In genomic region chr7:66319373-66319979, GRCh38 we compare ENCODE assay signal across 20 cellular contexts.
DNase-seq lines count a peak whose midpoint lies in the region; ATAC-seq, FAIRE-seq and TF ChIP-seq lines count a peak whose summit lies in the region.
"Had no signal": no experiment of that assay in that cellular context is flagged by ENCODE, and none has a peak within 500 bp of the region (broad histone marks: within the 10 kb centered on the region; RNA-seq: fewer than 3 reads in every experiment).

No MANE protein-coding gene starts in this region.

- no peak overlapping the region for H3K4me2 ChIP-seq in SK-N-SH
- H3K4me2 ChIP-seq in mesendoderm (ENCODE audit: low read length) = no peak overlapping the region
- H3K4me2 ChIP-seq: BLaER1 had no signal

- peak overlapping the region in 1 of 2 experiments; percentile 60; a peak in 1 of 4 replicates for H3K27ac ChIP-seq in SK-N-SH (ENCODE audit: low read depth in 2 of 2, low read length in 1 of 2)
- H3K27ac ChIP-seq in A673 (ENCODE audit: low read depth, low read length, poor library complexity, severe bottlenecking) = no peak overlapping the region
- no peak overlapping the region for H3K27ac ChIP-seq in mesendoderm (ENCODE audit: low read depth, low read length)
- H3K27ac ChIP-seq: BLaER1, HL-60 had no signal

- H3K36me3 ChIP-seq in SK-N-SH (replicated peaks in 1 of 2; ENCODE audit: control insufficient read depth in 1 of 2, insufficient read depth in 2 of 2, low read length in 1 of 2) (peaks cover 0 to 6% of the 10 kb centered on the region in 2 experiments), A673 (ENCODE audit: insufficient read depth, low read length, poor library complexity, severe bottlenecking) (no peaks in the 10 kb centered on the region), mesendoderm (ENCODE audit: control insufficient read depth, insufficient read depth, low read length) (no peaks in the 10 kb centered on the region)

- no peak overlapping the region for H3K18ac ChIP-seq in mesendoderm (ENCODE audit: low read length)

- H3F3A ChIP-seq in SK-N-SH (replicated peaks; ENCODE audit: insufficient read depth) = no peaks in the 10 kb centered on the region

- H3K9me3 Mint-ChIP-seq in neural crest cell = peaks cover 8% of the 10 kb centered on the region
- H3K9me3 Mint-ChIP-seq: HFFc6 had no signal

- H3K4ac ChIP-seq in mesendoderm (ENCODE audit: low read depth, low read length) = no peak overlapping the region

- no peak overlapping the region for H4K8ac ChIP-seq in mesendoderm (ENCODE audit: low read depth, low read length)

- no peak overlapping the region for H2AK5ac ChIP-seq in mesendoderm (ENCODE audit: low read length)

- CTCF ChIA-PET in SK-N-SH (lab: Yijun Ruan, JAX) (interaction anchor here (0.9 to 1.5 kb wide), 2 partner anchors 28 to 61 kb away, joined by 3 read pairs; no protein-coding TSS in a partner anchor), A673 (lab: Charles Lee) (no interaction called here)

- H3K9me2 ChIP-seq in SK-N-SH = no peaks in the 10 kb centered on the region

- DNase-seq in SK-N-SH = no peak
- no peak for DNase-seq in neural crest cell (ENCODE audit: low read depth, low spot score)
- no peak for DNase-seq in A673 (ENCODE audit: low spot score)
- no peak for DNase-seq in mesendoderm
- DNase-seq: Calu3; CD4-positive, alpha-beta memory T cell; DMS79 treated with DMSO at 0.1 percent for 48 hours; GF-D8; GOT3; H7; HFFc6; IMR-90 had no signal

- intact Hi-C loops in A673 (cut with micrococcal nuclease; ENCODE audit: unreplicated experiment) = no loop called here

- no peak for ATAC-seq in HG03432 (IDR thresholded peaks at IDR 0.05; ENCODE audit: unreplicated experiment)
- ATAC-seq: HCT116, K562 had no signal

- no TSS peak for BruUV-seq in A673 (replicated peaks; lab: Mats Ljungman, UMichigan)

- peaks cover 11% of the 10 kb centered on the region for H3K36me3 Mint-ChIP-seq in neural crest cell (ENCODE audit: low read depth)
- H3K36me3 Mint-ChIP-seq: CD14-positive monocyte; CD4-positive, alpha-beta memory T cell had no signal

- no peak overlapping the region for H2BK120ac ChIP-seq in mesendoderm (ENCODE audit: low read depth, low read length)

- H3K4me1 Mint-ChIP-seq in neural crest cell = peaks cover 4% of the 10 kb centered on the region
- H3K4me1 Mint-ChIP-seq: CD4-positive, alpha-beta memory T cell had no signal

- H3K4me3 ChIP-seq in SK-N-SH (ENCODE audit: low read depth in 2 of 2, low read length in 1 of 2) (no peak overlapping the region), A673 (ENCODE audit: low read depth, low read length, poor library complexity, severe bottlenecking) (no peak overlapping the region), mesendoderm (ENCODE audit: low read length) (no peak overlapping the region)
- H3K4me3 ChIP-seq: BLaER1, K562 had no signal

- H3K79me2 ChIP-seq in SK-N-SH (ENCODE audit: insufficient read depth) = peaks cover 11% of the 10 kb centered on the region; the same call in 1 of the 2 replicates
- H3K79me2 ChIP-seq in mesendoderm (ENCODE audit: control insufficient read depth, insufficient read depth, low read length) = no peaks in the 10 kb centered on the region

- FAIRE-seq in endometrium (lab: Jason Lieb, UNC) = peak; percentile 46
- FAIRE-seq: A204.1, K562 had no signal

- H3K27ac Mint-ChIP-seq in neural crest cell (ENCODE audit: unreplicated experiment) = peak overlapping the region; percentile 1
- H3K27ac Mint-ChIP-seq: CD4-positive, alpha-beta memory T cell; HFFc6 had no signal

- no peak overlapping the region for H2BK5ac ChIP-seq in mesendoderm (ENCODE audit: low read length)

- no peak overlapping the region for H4K5ac ChIP-seq in mesendoderm (ENCODE audit: low read length)

- H3K9ac ChIP-seq in SK-N-SH = no peak overlapping the region
- no peak overlapping the region for H3K9ac ChIP-seq in mesendoderm (ENCODE audit: low read length)
- H3K9ac ChIP-seq: BLaER1 had no signal

- no peak for TF ChIP-seq RAD21 in SK-N-SH (IDR thresholded peaks at IDR 0.05; ENCODE audit: low read length)

- H3K4me3 Mint-ChIP-seq in neural crest cell = no peak overlapping the region
- H3K4me3 Mint-ChIP-seq: CD14-positive monocyte; CD4-positive, alpha-beta memory T cell; HFFc6 had no signal

- H3K23ac ChIP-seq in mesendoderm (ENCODE audit: low read length) = no peak overlapping the region

- H2BK15ac ChIP-seq in mesendoderm (replicated peaks; ENCODE audit: low read depth) = no peak overlapping the region

- H3K27me3 Mint-ChIP-seq in neural crest cell (ENCODE audit: low read depth) = no peaks in the 10 kb centered on the region

- no peak overlapping the region for H3K56ac ChIP-seq in mesendoderm (ENCODE audit: low read length)

- TF ChIP-seq EP300 in SK-N-SH (IDR thresholded peaks at IDR 0.05; ENCODE audit: borderline replicate concordance in 1 of 2, low read depth in 1 of 2, low read length in 1 of 2) = peak; percentile 46 to 50; a peak in 2 of 4 replicates

- POLR2A ChIA-PET in SK-N-SH (lab: Yijun Ruan, JAX) (no interaction called here), A673 (lab: Charles Lee; ENCODE audit: low non-redundant PET) (no interaction called here)

- H3K4me1 ChIP-seq in SK-N-SH (ENCODE audit: control insufficient read depth in 1 of 2, insufficient read depth in 2 of 2, low read depth in 1 of 2, low read length in 1 of 2) (peaks cover 0 to 12% of the 10 kb centered on the region in 2 experiments; a peak in 2 of 4 replicates), A673 (ENCODE audit: insufficient read depth, low read length, poor library complexity, severe bottlenecking) (no peaks in the 10 kb centered on the region), mesendoderm (ENCODE audit: control insufficient read depth, low read depth, low read length) (peaks cover 3% of the 10 kb centered on the region)
- H3K4me1 ChIP-seq: BLaER1 had no signal

- H3K27me3 ChIP-seq in SK-N-SH (ENCODE audit: insufficient read depth) = no peaks in the 10 kb centered on the region
- H3K27me3 ChIP-seq in A673 (replicated peaks; ENCODE audit: insufficient read depth, low read depth, low read length, poor library complexity) = no peaks in the 10 kb centered on the region
- H3K27me3 ChIP-seq in mesendoderm (ENCODE audit: insufficient read depth, low read length, poor library complexity) = no peaks in the 10 kb centered on the region
- H3K27me3 ChIP-seq: BLaER1 had no signal

- H2AFZ ChIP-seq in SK-N-SH (ENCODE audit: low read depth) = no peak overlapping the region

- H3K79me1 ChIP-seq in mesendoderm (ENCODE audit: low read length) = no peaks in the 10 kb centered on the region

- WGBS in SK-N-SH (ENCODE audit: low lambda C conversion rate) = 98% methylated on average over 1 of the region's 1 CpG
- WGBS in mesendoderm (ENCODE audit: extremely low coverage, insufficient coverage, low lambda C conversion rate) = no CpG with 5 or more reads among the region's 1 CpG

- TF ChIP-seq CTCF in SK-N-SH (IDR thresholded peaks at IDR 0.05) = no peak
- TF ChIP-seq CTCF in neural crest cell (conservative IDR thresholded peaks at IDR 0.05) = no peak
- TF ChIP-seq CTCF in A673 (conservative IDR thresholded peaks at IDR 0.05; ENCODE audit: low read depth, low read length) = no peak

- no peaks in the 10 kb centered on the region for H4K20me1 ChIP-seq in SK-N-SH (ENCODE audit: insufficient read depth)
- H4K20me1 ChIP-seq: BLaER1 had no signal

- H3K9me3 ChIP-seq in SK-N-SH (no peaks in the 10 kb centered on the region), A673 (ENCODE audit: low read depth, low read length, poor library complexity, severe bottlenecking) (no peaks in the 10 kb centered on the region)

TF ChIP-seq in SK-N-SH, 30 proteins besides CTCF, POLR2A, EP300 and RAD21 (continues in another document):
- TF ChIP-seq, protein P1, sequence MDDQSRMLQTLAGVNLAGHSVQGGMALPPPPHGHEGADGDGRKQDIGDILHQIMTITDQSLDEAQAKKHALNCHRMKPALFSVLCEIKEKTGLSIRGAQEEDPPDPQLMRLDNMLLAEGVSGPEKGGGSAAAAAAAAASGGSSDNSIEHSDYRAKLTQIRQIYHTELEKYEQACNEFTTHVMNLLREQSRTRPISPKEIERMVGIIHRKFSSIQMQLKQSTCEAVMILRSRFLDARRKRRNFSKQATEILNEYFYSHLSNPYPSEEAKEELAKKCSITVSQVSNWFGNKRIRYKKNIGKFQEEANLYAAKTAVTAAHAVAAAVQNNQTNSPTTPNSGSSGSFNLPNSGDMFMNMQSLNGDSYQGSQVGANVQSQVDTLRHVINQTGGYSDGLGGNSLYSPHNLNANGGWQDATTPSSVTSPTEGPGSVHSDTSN (IDR thresholded peaks at IDR 0.05) = peak; percentile 89
- TF ChIP-seq GABPA (IDR thresholded peaks at IDR 0.05; ENCODE audit: low read depth) = no peak
- TF ChIP-seq ELF1 (IDR thresholded peaks at IDR 0.05) = no peak
- no peak for TF ChIP-seq NRF1 (IDR thresholded peaks at IDR 0.05; ENCODE audit: low read depth, low read length)
- TF ChIP-seq POLR2AphosphoS5 (IDR thresholded peaks at IDR 0.05; ENCODE audit: low read depth, low read length) = peak; percentile 74; the same call in 1 of the 2 replicates
- TF ChIP-seq SIN3A (IDR thresholded peaks at IDR 0.05; ENCODE audit: borderline replicate concordance, low read depth, low read length) = no peak
- peak; percentile 72; the same call in 1 of the 2 replicates for TF ChIP-seq NFIC (IDR thresholded peaks at IDR 0.05; ENCODE audit: borderline replicate concordance)
- no peak for TF ChIP-seq SMC3 (IDR thresholded peaks at IDR 0.05; ENCODE audit: low read depth, low read length)
- TF ChIP-seq MEF2A (IDR thresholded peaks at IDR 0.05; ENCODE audit: borderline replicate concordance, low read depth) = no peak
- TF ChIP-seq, protein P2, sequence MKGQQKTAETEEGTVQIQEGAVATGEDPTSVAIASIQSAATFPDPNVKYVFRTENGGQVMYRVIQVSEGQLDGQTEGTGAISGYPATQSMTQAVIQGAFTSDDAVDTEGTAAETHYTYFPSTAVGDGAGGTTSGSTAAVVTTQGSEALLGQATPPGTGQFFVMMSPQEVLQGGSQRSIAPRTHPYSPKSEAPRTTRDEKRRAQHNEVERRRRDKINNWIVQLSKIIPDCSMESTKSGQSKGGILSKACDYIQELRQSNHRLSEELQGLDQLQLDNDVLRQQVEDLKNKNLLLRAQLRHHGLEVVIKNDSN (IDR thresholded peaks at IDR 0.05; ENCODE audit: borderline replicate concordance, low read depth) = no peak
- TF ChIP-seq RCOR1 (IDR thresholded peaks at IDR 0.05; ENCODE audit: low read length) = no peak
- TF ChIP-seq USF2 (IDR thresholded peaks at IDR 0.05; ENCODE audit: borderline replicate concordance, low read depth, low read length) = no peak
- TF ChIP-seq JUND (IDR thresholded peaks at IDR 0.05) = peak; percentile 52
- TF ChIP-seq CHD2 (IDR thresholded peaks at IDR 0.05; ENCODE audit: low read length, partially characterized antibody) = no peak
- TF ChIP-seq MXI1 (IDR thresholded peaks at IDR 0.05; ENCODE audit: low read depth, low read length) = no peak
